16 cellular contexts compared by ENCODE assay signal in genomic region chr13:79663977-79664636, GRCh38.
"Had no signal": no experiment of that assay in that cellular context is flagged by ENCODE, and none has a peak within 500 bp of the region (broad histone marks: within the 10 kb centered on the region; RNA-seq: fewer than 3 reads in every experiment).

No MANE protein-coding gene starts in this region.

- ATAC-seq: effector memory CD8-positive, alpha-beta T cell; gastroesophageal sphincter; left colon; natural killer cell; stimulated activated effector memory CD8-positive, alpha-beta T cell treated with anti-CD3 and anti-CD28 coated beads, Interleukin-12 subunit alpha, Interleukin-12 subunit beta, amount 100 ng/mL, for 72 hours; stimulated activated naive CD8-positive, alpha-beta T cell treated with anti-CD3 and anti-CD28 coated beads, Interleukin-15, Interleukin-2, amounts not matched to agents 100 U/mL and 50 U/mL, for 24 hours had no signal

- H3K4me1 ChIP-seq: thyroid gland had no signal

- H3K27me3 ChIP-seq: esophagus muscularis mucosa, gastroesophageal sphincter, hepatocyte, pancreas, suprapubic skin, thyroid gland had no signal

- DNase-seq: effector memory CD8-positive, alpha-beta T cell; glutamatergic neuron; kidney; left colon; natural killer cell; pancreas; stimulated activated CD4-positive, alpha-beta T cell treated with anti-CD3 and anti-CD28 coated beads, Interleukin-2, amount 100 ng/mL, for 48 hours; stimulated activated naive CD8-positive, alpha-beta T cell treated with anti-CD3 and anti-CD28 coated beads, Interleukin-15, Interleukin-2, amounts not matched to agents 100 U/mL and 50 U/mL, for 24 hours; thyroid gland had no signal

- H3K4me3 ChIP-seq: esophagus muscularis mucosa, gastroesophageal sphincter, hepatocyte, pancreas, smooth muscle cell, suprapubic skin, thyroid gland had no signal

- H3K36me3 ChIP-seq: esophagus muscularis mucosa, gastroesophageal sphincter, pancreas, suprapubic skin, thyroid gland had no signal

- H3K9me3 ChIP-seq: esophagus muscularis mucosa, gastroesophageal sphincter, pancreas, suprapubic skin, thyroid gland had no signal

- H3K27ac ChIP-seq: epithelial cell of prostate, esophagus muscularis mucosa, gastroesophageal sphincter, hepatocyte, pancreas, suprapubic skin, thyroid gland had no signal
